Comparison of ENCODE assay signal across 9 cellular contexts in genomic region chr4:54439831-54440243, GRCh38.
A peak's percentile ranks its signal among the peaks of the same experiment; 100 is the strongest.
DNase-seq lines count a peak whose midpoint lies in the region; ATAC-seq and TF ChIP-seq lines count a peak whose summit lies in the region.
"Had no signal": no experiment of that assay in that cellular context is flagged by ENCODE, and none has a peak within 500 bp of the region (broad histone marks: within the 10 kb centered on the region; RNA-seq: fewer than 3 reads in every experiment).

No MANE protein-coding gene starts in this region.

- ATAC-seq in RWPE2 (ENCODE audit: low read depth) (peak; percentile 55; the same call in 2 of the 3 replicates), GM18909 (IDR thresholded peaks at IDR 0.05; ENCODE audit: poor library complexity, unreplicated experiment) (no peak)

- H3K36me3 ChIP-seq in H7 (replicated peaks; ENCODE audit: control insufficient read depth, insufficient read depth, low read length), result no peaks in the 10 kb centered on the region
- no peaks in the 10 kb centered on the region for H3K36me3 ChIP-seq in RWPE2 (ENCODE audit: low read depth)

- peak; percentile 12 for DNase-seq in H7
- DNase-seq in RWPE2 (ENCODE audit: low spot score), result no peak
- DNase-seq in fibroblast of the aortic adventitia (ENCODE audit: low read depth), result peak; percentile 75
- peak; percentile 49 for DNase-seq in pulmonary artery endothelial cell (ENCODE audit: low read depth, low spot score)
- no peak for DNase-seq in DMS79 treated with DMSO at 0.1 percent for 48 hours (lab: John Stamatoyannopoulos, UW)
- no peak for DNase-seq in NCI-H510A (lab: John Stamatoyannopoulos, UW)
- no peak for DNase-seq in HT-29 (ENCODE audit: low spot score)

- H3K4me3 ChIP-seq in H7 (ENCODE audit: insufficient read depth, low read depth, low read length), result no peak overlapping the region
- no peak overlapping the region for H3K4me3 ChIP-seq in RWPE2 (ENCODE audit: severe bottlenecking)
- H3K4me3 ChIP-seq in fibroblast of the aortic adventitia (ENCODE audit: low read depth, low read length), result peak overlapping the region; percentile 29
- H3K4me3 ChIP-seq: skin epidermis had no signal

- H3K27ac ChIP-seq in RWPE2 (ENCODE audit: poor library complexity, severe bottlenecking), result no peak overlapping the region

- no peaks in the 10 kb centered on the region for H3K4me1 ChIP-seq in RWPE2 (ENCODE audit: insufficient read depth, poor library complexity, severe bottlenecking)

- TF ChIP-seq CTCF in RWPE2 (IDR thresholded peaks at IDR 0.05; ENCODE audit: poor library complexity, severe bottlenecking) (no peak), fibroblast of the aortic adventitia (IDR thresholded peaks at IDR 0.05; ENCODE audit: insufficient read depth, low read length) (no peak)

- H3K27me3 ChIP-seq in H7 (ENCODE audit: control insufficient read depth, insufficient read depth, low read length) (no peaks in the 10 kb centered on the region), RWPE2 (ENCODE audit: insufficient read depth, poor library complexity, severe bottlenecking) (no peaks in the 10 kb centered on the region)

- no peaks in the 10 kb centered on the region for H3K9me3 ChIP-seq in RWPE2 (ENCODE audit: severe bottlenecking)

Comparison
In these comparisons a context has a peak if more than half of its experiments do, and no peak if none do; other contexts are left out.
1. DNase-seq: peak in H7 (single experiment), fibroblast of the aortic adventitia (single experiment) and pulmonary artery endothelial cell (single experiment); none in RWPE2 (single experiment), DMS79 treated with DMSO at 0.1 percent for 48 hours (single experiment), NCI-H510A (single experiment) and HT-29 (single experiment).